In genomic region chr2:135916232-135916631, GRCh38 we compare ENCODE assay signal across 8 cellular contexts. TPM values are rescaled to one million over a fixed set of nuclear protein-coding genes. Genes with fewer than 3 reads are reported as not detected.
DNase-seq lines count a peak whose midpoint lies in the region; ATAC-seq and TF ChIP-seq lines count a peak whose summit lies in the region.

No MANE protein-coding gene starts in this region.

- H3K4me3 ChIP-seq in LNCaP clone FGC (ENCODE audit: low read depth, low read length): no peak overlapping the region
- H3K4me3 ChIP-seq in gastroesophageal sphincter: no peak overlapping the region
- no peak overlapping the region for H3K4me3 ChIP-seq in suprapubic skin

- H3K36me3 ChIP-seq in gastroesophageal sphincter: peaks cover 0 to 35% of the 10 kb centered on the region in 2 donors
- H3K36me3 ChIP-seq in suprapubic skin: peaks cover 25% of the 10 kb centered on the region

- no peak for ATAC-seq in gastroesophageal sphincter
- ATAC-seq in GM21360 (IDR thresholded peaks at IDR 0.05; ENCODE audit: unreplicated experiment): no peak
- no peak for ATAC-seq in HG03378 (IDR thresholded peaks at IDR 0.05; ENCODE audit: unreplicated experiment)

- peak; percentile 40; the same call in 1 of the 2 replicates for TF ChIP-seq CTCF in LNCaP clone FGC (IDR thresholded peaks at IDR 0.05; ENCODE audit: control insufficient read depth, extremely low read depth, insufficient read depth)
- TF ChIP-seq CTCF in gastroesophageal sphincter (IDR thresholded peaks at IDR 0.05): peak; percentile 34 to 54 (median 39)
- peak; percentile 17 to 18 for TF ChIP-seq CTCF in suprapubic skin (IDR thresholded peaks at IDR 0.05)

- 5 to 26% methylated on average over 3 of the region's 3 CpGs for WGBS in gastroesophageal sphincter (ENCODE audit: low coverage in 1 of 2), 2 donors
- 33% methylated on average over 3 of the region's 3 CpGs for WGBS in suprapubic skin

- H3K4me1 ChIP-seq in gastroesophageal sphincter (no peaks in the 10 kb centered on the region), suprapubic skin (no peaks in the 10 kb centered on the region)

- H3K27ac ChIP-seq in gastroesophageal sphincter (no peak overlapping the region), suprapubic skin (no peak overlapping the region)

- no peak for TF ChIP-seq POLR2A in gastroesophageal sphincter (IDR thresholded peaks at IDR 0.05)
- no peak for TF ChIP-seq POLR2A in suprapubic skin (IDR thresholded peaks at IDR 0.05)

- peak; percentile 57 for DNase-seq in ELR (ENCODE audit: low read depth)
- DNase-seq in LNCaP clone FGC (ENCODE audit: low read depth): no peak
- DNase-seq in SW 1271 (lab: John Stamatoyannopoulos, UW): peak; percentile 9 to 38
- DNase-seq in suprapubic skin (ENCODE audit: low spot score in 2 of 2): no peak
- no peak for DNase-seq in stimulated activated CD4-positive, alpha-beta T cell treated with anti-CD3 and anti-CD28 coated beads, Interleukin-2, amount 100 ng/mL, for 48 hours

- H3K9me3 ChIP-seq in gastroesophageal sphincter (no peaks in the 10 kb centered on the region), suprapubic skin (no peaks in the 10 kb centered on the region)

- TF ChIP-seq EP300 in gastroesophageal sphincter (IDR thresholded peaks at IDR 0.05) (no peak), suprapubic skin (IDR thresholded peaks at IDR 0.05) (no peak)

- H3K27me3 ChIP-seq in gastroesophageal sphincter (no peaks in the 10 kb centered on the region), suprapubic skin (no peaks in the 10 kb centered on the region)

RNA-seq across cellular contexts. Expression of gene MCM6, which starts 40.0 kb away (rescaled TPM):
- total RNA-seq in gastroesophageal sphincter (10 to 100 TPM in 1 of 4 donors, 1 to 10 TPM in 3; 8.2 to 10.1 (median 9.8) TPM), suprapubic skin (10 to 100 TPM in 1 of 4 donors, 1 to 10 TPM in 3; 6.6 to 13.5 (median 7.8) TPM)

Comparison
In these comparisons a context has a peak if more than half of its experiments do, and no peak if none do; other contexts are left out.
1. DNase-seq: peak in ELR (single experiment) and SW 1271 (2 of 2); none in LNCaP clone FGC (single experiment), suprapubic skin (0 of 2) and stimulated activated CD4-positive, alpha-beta T cell treated with anti-CD3 and anti-CD28 coated beads, Interleukin-2, amount 100 ng/mL, for 48 hours (0 of 2).
2. Peak in every context shown above with its lines, with median percentiles within 50 percentile points of each other: CTCF ChIP-seq.